In the genomic region with DNA sequence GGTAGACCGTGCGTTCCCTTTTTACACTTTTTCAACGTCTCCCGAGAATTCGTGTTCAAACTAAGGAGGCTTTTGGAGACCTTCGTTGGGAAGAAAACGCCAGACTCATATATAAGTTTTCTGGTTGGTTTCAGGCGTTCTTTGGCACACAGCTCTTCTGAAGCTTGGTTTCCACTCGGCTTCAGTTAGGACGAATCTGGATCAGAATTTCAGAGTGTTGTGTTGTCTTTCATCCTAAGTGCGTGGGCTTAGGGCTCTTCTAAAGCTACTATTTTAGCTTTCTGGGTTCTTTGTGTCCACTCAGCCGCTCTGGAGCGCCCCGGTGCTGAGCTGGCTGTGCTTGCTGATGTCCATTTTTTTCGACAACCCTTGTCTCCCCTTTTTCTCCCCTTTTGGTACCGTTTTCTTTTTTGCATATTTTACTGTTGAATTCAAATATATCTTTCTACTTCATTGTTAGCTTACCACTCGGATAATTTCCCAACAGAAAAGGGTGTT, we compare ENCODE assay signal across 8 cellular contexts. TPM values are rescaled to one million over a fixed set of nuclear protein-coding genes. Genes with fewer than 3 reads are reported as not detected.
DNase-seq lines count a peak whose midpoint lies in the region; ATAC-seq and TF ChIP-seq lines count a peak whose summit lies in the region.

No MANE protein-coding gene starts in this region.

- intact Hi-C loops in adrenal gland (cut with DNase I): no loop called here

- H3K4me1 ChIP-seq in adrenal gland (replicated peaks in 1 of 2): peaks cover 30 to 38% of the 10 kb centered on the region in 2 donors

- H3K27ac ChIP-seq in adrenal gland (peak overlapping the region; percentile 94 to 99 (median 99)), substantia nigra (ENCODE audit: low read depth, low read length, poor library complexity, severe bottlenecking) (peak overlapping the region; percentile 100)

- 0 to 1% (median 1%) methylated on average over 17 of the region's 17 CpGs for WGBS in adrenal gland, 4 donors

- H3K36me3 Mint-ChIP-seq in activated T-cell treated with anti-CD3 and anti-CD28 coated beads, Interleukin-2, amount 50 U/mL, for 24 hours (ENCODE audit: low read depth): peaks cover 82% of the 10 kb centered on the region

- peaks cover 0 to 18% of the 10 kb centered on the region in 2 donors for H3K36me3 ChIP-seq in adrenal gland (replicated peaks in 1 of 2)

- H3K4me3 Mint-ChIP-seq in activated T-cell treated with anti-CD3 and anti-CD28 coated beads, Interleukin-2, amount 50 U/mL, for 24 hours: peak overlapping the region; percentile 87

- peaks cover 2% of the 10 kb centered on the region for H3K9me3 Mint-ChIP-seq in activated T-cell treated with anti-CD3 and anti-CD28 coated beads, Interleukin-2, amount 50 U/mL, for 24 hours

- H3K27me3 ChIP-seq in adrenal gland: no peaks in the 10 kb centered on the region

- H3K27ac Mint-ChIP-seq in activated T-cell treated with anti-CD3 and anti-CD28 coated beads, Interleukin-2, amount 50 U/mL, for 24 hours: peak overlapping the region; percentile 88

- no peak for DNase-seq in activated T-cell treated with anti-CD3 and anti-CD28 coated beads, Interleukin-2, amount 50 U/mL, for 24 hours
- no peak for DNase-seq in activated T-cell treated with anti-CD3 and anti-CD28 coated beads, Interleukin-2, amount 50 U/mL, for 1 hour
- no peak for DNase-seq in adrenal gland
- DNase-seq in iris pigment epithelial cell (ENCODE audit: low read depth): peak; percentile 37
- DNase-seq in substantia nigra (lab: John Stamatoyannopoulos, UW): peak in 3 of 49 donors; percentile 6 to 37 (median 13)
- DNase-seq in H4 (ENCODE audit: low spot score): no peak

- H3K4me1 Mint-ChIP-seq in activated T-cell treated with anti-CD3 and anti-CD28 coated beads, Interleukin-2, amount 50 U/mL, for 24 hours (ENCODE audit: low read depth): peaks cover 51% of the 10 kb centered on the region

- TF ChIP-seq POLR2A in adrenal gland (IDR thresholded peaks at IDR 0.05): no peak

- H3K27me3 Mint-ChIP-seq in activated T-cell treated with anti-CD3 and anti-CD28 coated beads, Interleukin-2, amount 50 U/mL, for 24 hours: no peaks in the 10 kb centered on the region

- H3K9me3 ChIP-seq in adrenal gland (replicated peaks in 1 of 3): no peaks in the 10 kb centered on the region

- ATAC-seq in HG03432 (IDR thresholded peaks at IDR 0.05; ENCODE audit: unreplicated experiment) (no peak), GM18867 (IDR thresholded peaks at IDR 0.05; ENCODE audit: unreplicated experiment) (no peak)

- peak overlapping the region; percentile 65 to 86 (median 76) for H3K4me3 ChIP-seq in adrenal gland

- no peak for TF ChIP-seq CTCF in adrenal gland (IDR thresholded peaks at IDR 0.05)

RNA-seq across cellular contexts. Expression of a gene that starts 1.1 kb away (rescaled TPM):
- 100 to 1,000 TPM; 164 to 848 (median 328) TPM for total RNA-seq in adrenal gland
- 1,000 to 10,000 TPM in 1 of 3 donors, 100 to 1,000 TPM in 2; 289 to 3,120 (median 744) TPM for polyA plus RNA-seq in adrenal gland
- total RNA-seq in H4 (2014; rRNA removed; shearing (Covaris generic)): 16.1 and 19.2 TPM in 2 replicates

RNA-seq across cellular contexts. Expression of a gene that starts 23.5 kb away (rescaled TPM):
- 100 to 1,000 TPM in 7 of 8 donors, 10 to 100 TPM in 1; 98.2 to 730 (median 295) TPM for total RNA-seq in adrenal gland
- polyA plus RNA-seq in adrenal gland: 1,000 to 10,000 TPM in 1 of 3 donors, 100 to 1,000 TPM in 1, 10 to 100 TPM in 1; 72.7 to 1,030 (median 891) TPM
- total RNA-seq in H4 (2014; rRNA removed; shearing (Covaris generic)): 495 and 562 TPM in 2 replicates

RNA-seq across cellular contexts. Expression of a gene that starts 33.5 kb away (rescaled TPM):
- total RNA-seq in adrenal gland: 1 to 10 TPM in 5 of 8 donors, under 1 TPM in 2, not detected in 1; 0.35 to 2.1 (median 1.4) TPM
- 1 to 10 TPM in 2 of 3 donors, not detected in 1; 2.6 to 2.7 TPM for polyA plus RNA-seq in adrenal gland
- total RNA-seq in H4 (2014; rRNA removed; shearing (Covaris generic)): 0.02 and 0.46 TPM in 2 replicates

RNA-seq across cellular contexts. Expression of a gene that starts 33.8 kb away (rescaled TPM):
- total RNA-seq in adrenal gland: not detected
- not detected for polyA plus RNA-seq in adrenal gland
- 0.10 TPM in 1 of 2 replicates, not detected in the other for total RNA-seq in H4 (2014; rRNA removed; shearing (Covaris generic))

RNA-seq across cellular contexts. Expression of a gene that starts 44.7 kb away (rescaled TPM):
- total RNA-seq in adrenal gland: not detected
- not detected for polyA plus RNA-seq in adrenal gland
- not detected in 2 replicates for total RNA-seq in H4 (2014; rRNA removed; shearing (Covaris generic))
